Comparison of ENCODE assay signal across 1 cellular context in genomic region chr12:87952850-87953249, GRCh38.
TF ChIP-seq lines count a peak whose summit lies in the region.

No MANE protein-coding gene starts in this region.

TF ChIP-seq in SK-N-SH, 30 proteins besides CTCF, POLR2A, EP300 and RAD21:
- TF ChIP-seq FOSL2 (IDR thresholded peaks at IDR 0.05; ENCODE audit: borderline replicate concordance, low read depth) (no peak), NFIC (IDR thresholded peaks at IDR 0.05; ENCODE audit: borderline replicate concordance) (no peak), FOXJ3 (CRISPR knock-in tag; IDR thresholded peaks at IDR 0.05) (no peak), TCF12 (IDR thresholded peaks at IDR 0.05) (no peak), JUND (IDR thresholded peaks at IDR 0.05) (no peak)
